In the genomic region with DNA sequence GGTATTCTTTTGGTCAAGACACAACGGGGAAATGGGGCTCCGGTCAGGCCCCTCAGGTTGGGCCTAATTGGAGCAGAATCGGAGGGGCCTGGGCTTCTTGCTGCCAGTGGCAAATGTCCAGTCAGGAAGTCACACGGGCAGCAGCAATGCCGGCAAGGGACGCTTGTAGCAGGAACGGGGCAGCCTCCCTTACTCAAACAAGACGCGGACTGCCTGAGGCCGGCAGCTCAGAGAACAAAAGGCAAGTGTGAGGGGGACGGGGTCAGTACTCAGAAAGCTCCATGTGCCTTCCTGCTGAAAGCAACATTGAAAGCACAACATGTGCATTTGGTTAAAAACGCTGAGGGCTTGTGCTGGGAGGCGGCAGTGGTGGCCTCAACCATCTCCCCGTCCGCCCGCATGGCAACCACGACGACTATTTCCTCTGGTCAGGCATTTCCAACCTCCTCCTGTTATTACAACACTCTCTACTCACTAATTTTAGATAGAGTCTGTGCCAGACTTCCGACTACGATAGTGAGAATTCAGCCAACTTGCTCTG, we compare ENCODE assay signal across 12 cellular contexts.
DNase-seq lines count a peak whose midpoint lies in the region; ATAC-seq and TF ChIP-seq lines count a peak whose summit lies in the region.
"Had no signal": no experiment of that assay in that cellular context is flagged by ENCODE, and none has a peak within 500 bp of the region (broad histone marks: within the 10 kb centered on the region; RNA-seq: fewer than 3 reads in every experiment).

No MANE protein-coding gene starts in this region.

- H3K4me3 ChIP-seq in AG10803 (ENCODE audit: low read length) (no peak overlapping the region), adipocyte (ENCODE audit: low read length) (no peak overlapping the region), coronary artery (no peak overlapping the region)

- DNase-seq in AG10803 (ENCODE audit: low read depth) = peak; percentile 89
- peak; percentile 66 for DNase-seq in ELF-1 (ENCODE audit: low read depth, low spot score)
- DNase-seq in adipocyte (ENCODE audit: low read depth) = peak; percentile 49
- peak; percentile 54 for DNase-seq in midbrain (lab: John Stamatoyannopoulos, UW)
- no peak for DNase-seq in SIG-M5 (lab: John Stamatoyannopoulos, UW)
- no peak for DNase-seq in coronary artery (ENCODE audit: low spot score)
- DNase-seq in GM10248 (ENCODE audit: extremely low spot score) = no peak
- DNase-seq: activated CD4-positive, alpha-beta T cell treated with anti-CD3 and anti-CD28 coated beads, Interleukin-2, amount 50 U/mL, for 1 hour; activated gamma-delta T cell; Caco-2; NCI-H1694 treated with DMSO at 0.1 percent for 48 hours had no signal

- CTCF ChIA-PET in GM10248 (lab: Yijun Ruan, JAX) = interaction anchor here (1.2 kb wide), 1 partner anchor 11 kb away, joined by 3 read pairs; no protein-coding TSS in a partner anchor

- peaks cover 21% of the 10 kb centered on the region for H3K4me1 ChIP-seq in adipocyte (ENCODE audit: control insufficient read depth, insufficient read depth, low read length)
- H3K4me1 ChIP-seq: Caco-2 had no signal

- TF ChIP-seq CTCF in AG10803 (conservative IDR thresholded peaks at IDR 0.05; ENCODE audit: low read length) (no peak), coronary artery (IDR thresholded peaks at IDR 0.05) (no peak), GM10248 (IDR thresholded peaks at IDR 0.05; ENCODE audit: control extremely low read depth, extremely low read depth, low read depth, missing control alignments) (no peak)

- H3K9ac ChIP-seq in adipocyte (ENCODE audit: low read length) = no peak overlapping the region

- peaks cover 25% of the 10 kb centered on the region for H3K27me3 ChIP-seq in adipocyte (replicated peaks; ENCODE audit: control insufficient read depth, insufficient read depth, low read length)

- no peaks in the 10 kb centered on the region for H3K36me3 ChIP-seq in adipocyte (ENCODE audit: control insufficient read depth, insufficient read depth, low read length, severe bottlenecking)

- no peaks in the 10 kb centered on the region for H3K9me3 ChIP-seq in adipocyte (ENCODE audit: control insufficient read depth, low read length)
- H3K9me3 ChIP-seq: Caco-2 had no signal

- POLR2A ChIA-PET in GM10248 (lab: Yijun Ruan, JAX) = no interaction called here

- H3K27ac ChIP-seq in coronary artery = no peak overlapping the region

- no peak for ATAC-seq in GM19467 (IDR thresholded peaks at IDR 0.05; ENCODE audit: unreplicated experiment)

Comparison
In these comparisons a context has a peak if more than half of its experiments do, and no peak if none do; other contexts are left out.
1. DNase-seq: peak in AG10803 (single experiment), ELF-1 (single experiment), adipocyte (single experiment) and midbrain (single experiment); none in SIG-M5 (single experiment), coronary artery (single experiment) and GM10248 (single experiment).